ENCODE assay signal across 25 cellular contexts in the genomic region with DNA sequence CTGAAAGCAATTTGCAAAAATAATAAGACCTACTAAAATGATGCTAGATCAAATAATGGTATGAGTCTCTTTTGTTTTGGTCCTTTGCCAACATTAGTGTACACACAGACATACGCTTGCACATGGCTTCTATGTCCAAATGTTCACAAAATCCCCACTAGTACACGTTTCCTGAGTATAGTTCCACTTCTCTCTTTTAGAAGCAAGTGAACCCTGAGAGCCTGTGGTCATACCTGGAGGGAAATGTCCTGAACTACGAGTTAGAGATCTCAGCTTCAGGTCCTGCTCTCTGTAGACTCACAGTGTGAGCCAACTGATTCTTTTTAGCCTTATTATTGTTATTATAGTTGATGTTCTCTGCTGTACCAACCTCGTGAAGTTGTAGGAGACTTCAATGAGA. TPM values are rescaled to one million over a fixed set of nuclear protein-coding genes. Genes with fewer than 3 reads are reported as not detected.
DNase-seq lines count a peak whose midpoint lies in the region; ATAC-seq and TF ChIP-seq lines count a peak whose summit lies in the region.
"Had no signal": no experiment of that assay in that cellular context is flagged by ENCODE, and none has a peak within 500 bp of the region (broad histone marks: within the 10 kb centered on the region; RNA-seq: fewer than 3 reads in every experiment).

No MANE protein-coding gene starts in this region.

- TF ChIP-seq CTCF in GM12865 (IDR thresholded peaks at IDR 0.05; ENCODE audit: insufficient read depth, low read depth, low read length, missing control alignments) (no peak), Peyer's patch (IDR thresholded peaks at IDR 0.05) (no peak)

- H3K36me3 ChIP-seq in Peyer's patch = no peaks in the 10 kb centered on the region
- H3K36me3 ChIP-seq: adrenal gland, heart left ventricle had no signal

- no peak overlapping the region for H3K27ac ChIP-seq in Peyer's patch
- H3K27ac ChIP-seq: adrenal gland, C4-2B, heart left ventricle had no signal

- no peaks in the 10 kb centered on the region for H3K27me3 ChIP-seq in Peyer's patch
- H3K27me3 ChIP-seq: adrenal gland, heart left ventricle had no signal

- DNase-seq in GM12865 (ENCODE audit: low read depth) = peak; percentile 46
- DNase-seq in Peyer's patch = no peak
- DNase-seq in OCI-M1 (lab: John Stamatoyannopoulos, UW) = no peak
- DNase-seq in activated naive CD4-positive, alpha-beta T cell treated with anti-CD3 and anti-CD28 coated beads, Interleukin-2, amount 50 U/mL, for 72 hours (ENCODE audit: low spot score in 2 of 2) = no peak
- DNase-seq: activated CD8-positive, alpha-beta memory T cell treated with anti-CD3 and anti-CD28 coated beads for 24 hours; adrenal gland; caudate nucleus; DMS53; heart left ventricle; KG1; mammary epithelial cell; NCI-H1105 treated with DMSO at 0.1 percent for 48 hours; NCI-H2171; Right ventricle myocardium superior; stimulated activated naive CD4-positive, alpha-beta T cell treated with Interleukin-2 at 50 U/mL for 16 hours; T-helper 1 cell had no signal

- H3K9me3 ChIP-seq in Peyer's patch = no peaks in the 10 kb centered on the region
- H3K9me3 ChIP-seq: adrenal gland, heart left ventricle had no signal

- no peak overlapping the region for H3K27ac Mint-ChIP-seq in activated naive CD4-positive, alpha-beta T cell treated with anti-CD3 and anti-CD28 coated beads, Interleukin-2, amount 50 U/mL, for 72 hours
- H3K27ac Mint-ChIP-seq: natural killer cell treated with Interleukin-12 subunit alpha and Interleukin-12 subunit beta and Interleukin-15 and Interleukin-18, amount 100 ng/mL, for 72 hours; type B pancreatic cell; WTC11 had no signal

- H3K4me3 ChIP-seq in GM12865 (ENCODE audit: low read depth, low read length) (no peak overlapping the region), Peyer's patch (no peak overlapping the region)
- H3K4me3 ChIP-seq: adrenal gland, heart left ventricle had no signal

- TF ChIP-seq POLR2A in Peyer's patch (IDR thresholded peaks at IDR 0.05) = no peak

- ATAC-seq in GM21367 (IDR thresholded peaks at IDR 0.05; ENCODE audit: unreplicated experiment) (peak; percentile 75), HG02870 (IDR thresholded peaks at IDR 0.05; ENCODE audit: unreplicated experiment) (peak; percentile 67), HG03565 (IDR thresholded peaks at IDR 0.05; ENCODE audit: unreplicated experiment) (peak; percentile 69), GM21360 (IDR thresholded peaks at IDR 0.05; ENCODE audit: unreplicated experiment) (no peak)
- ATAC-seq in activated naive CD4-positive, alpha-beta T cell treated with anti-CD3 and anti-CD28 coated beads, Interleukin-2, amount 50 U/mL, for 72 hours = no peak
- ATAC-seq: natural killer cell treated with Interleukin-12 subunit alpha and Interleukin-12 subunit beta and Interleukin-15 and Interleukin-18, amount 100 ng/mL, for 72 hours; WTC11 had no signal

- H3K36me3 Mint-ChIP-seq in activated naive CD4-positive, alpha-beta T cell treated with anti-CD3 and anti-CD28 coated beads, Interleukin-2, amount 50 U/mL, for 72 hours = no peaks in the 10 kb centered on the region
- H3K36me3 Mint-ChIP-seq: natural killer cell treated with Interleukin-12 subunit alpha and Interleukin-12 subunit beta and Interleukin-15 and Interleukin-18, amount 100 ng/mL, for 72 hours; type B pancreatic cell; WTC11 had no signal

- H3K9me3 Mint-ChIP-seq in activated naive CD4-positive, alpha-beta T cell treated with anti-CD3 and anti-CD28 coated beads, Interleukin-2, amount 50 U/mL, for 72 hours = peaks cover 0 to 6% of the 10 kb centered on the region in 2 donors
- H3K9me3 Mint-ChIP-seq: natural killer cell treated with Interleukin-12 subunit alpha and Interleukin-12 subunit beta and Interleukin-15 and Interleukin-18, amount 100 ng/mL, for 72 hours; type B pancreatic cell; WTC11 had no signal

- no peaks in the 10 kb centered on the region for H3K4me1 ChIP-seq in Peyer's patch
- H3K4me1 ChIP-seq: adrenal gland had no signal

RNA-seq across cellular contexts. Expression of a gene that starts 47.3 kb away (rescaled TPM):
- total RNA-seq in Peyer's patch = not detected
- not detected for total RNA-seq in activated naive CD4-positive, alpha-beta T cell treated with anti-CD3 and anti-CD28 coated beads, Interleukin-2, amount 50 U/mL, for 72 hours
- total RNA-seq: adrenal gland; natural killer cell treated with Interleukin-12 subunit alpha and Interleukin-12 subunit beta and Interleukin-15 and Interleukin-18, amount 100 ng/mL, for 72 hours; pulmonary artery endothelial cell; Right ventricle myocardium superior; WTC11 had no signal

Comparison
In these comparisons a context has a peak if more than half of its experiments do, and no peak if none do; other contexts are left out.
1. ATAC-seq: peak in GM21367 (single experiment), HG02870 (single experiment) and HG03565 (single experiment); none in GM21360 (single experiment) and activated naive CD4-positive, alpha-beta T cell treated with anti-CD3 and anti-CD28 coated beads, Interleukin-2, amount 50 U/mL, for 72 hours (0 of 2).